9 cellular contexts compared by ENCODE assay signal in genomic region chr19:2607712-2608601, GRCh38.
DNase-seq lines count a peak whose midpoint lies in the region; ATAC-seq and TF ChIP-seq lines count a peak whose summit lies in the region.
"Had no signal": no experiment of that assay in that cellular context is flagged by ENCODE, and none has a peak within 500 bp of the region (broad histone marks: within the 10 kb centered on the region; RNA-seq: fewer than 3 reads in every experiment).

No MANE protein-coding gene starts in this region.

- H3K36me3 ChIP-seq in prostate gland, result no peaks in the 10 kb centered on the region
- H3K36me3 ChIP-seq: upper lobe of left lung had no signal

- CTCF ChIA-PET in activated CD8-positive, alpha-beta memory T cell treated with anti-CD3 and anti-CD28 coated beads, Interleukin-2, amount 10 ng/mL, durations not matched to agents 7 days and 5 days (lab: Charles Lee), result interaction anchor here (0.8 to 16.9 kb wide), 10 partner anchors 8 to 180 kb away, joined by 3 to 434 read pairs (median 6); partner anchors contain the start of genes GADD45B, LMNB2 and TIMM13

- no peak overlapping the region for H3K4me3 ChIP-seq in prostate gland
- H3K4me3 ChIP-seq: upper lobe of left lung had no signal

- peak overlapping the region; percentile 65 for H3K4me3 Mint-ChIP-seq in activated CD8-positive, alpha-beta memory T cell treated with anti-CD3 and anti-CD28 coated beads, Interleukin-2, amount 10 ng/mL, durations not matched to agents 7 days and 5 days
- peak overlapping the region; percentile 10 for H3K4me3 Mint-ChIP-seq in nephron progenitor cell

- peaks cover 33% of the 10 kb centered on the region for H3K4me1 Mint-ChIP-seq in activated CD8-positive, alpha-beta memory T cell treated with anti-CD3 and anti-CD28 coated beads, Interleukin-2, amount 10 ng/mL, durations not matched to agents 7 days and 5 days
- peaks cover 19% of the 10 kb centered on the region for H3K4me1 Mint-ChIP-seq in nephron progenitor cell

- intact Hi-C loops in prostate gland (cut with DNase I), result no loop called here

- no peak overlapping the region for H3K27ac ChIP-seq in prostate gland
- H3K27ac ChIP-seq: upper lobe of left lung had no signal

- no peaks in the 10 kb centered on the region for H3K9me3 Mint-ChIP-seq in activated CD8-positive, alpha-beta memory T cell treated with anti-CD3 and anti-CD28 coated beads, Interleukin-2, amount 10 ng/mL, durations not matched to agents 7 days and 5 days (ENCODE audit: low read depth)
- H3K9me3 Mint-ChIP-seq in nephron progenitor cell, result peaks cover 7% of the 10 kb centered on the region

- peak; percentile 51 for TF ChIP-seq POLR2A in GM18951 (IDR thresholded peaks at IDR 0.05; ENCODE audit: extremely low read depth, insufficient read depth, insufficient read length)
- no peak for TF ChIP-seq POLR2A in prostate gland (IDR thresholded peaks at IDR 0.05)

- H3K4me1 ChIP-seq in prostate gland (replicated peaks), result no peaks in the 10 kb centered on the region

- TF ChIP-seq CTCF in nephron progenitor cell (IDR thresholded peaks at IDR 0.05) (no peak), prostate gland (IDR thresholded peaks at IDR 0.05) (no peak)

- in situ Hi-C loops in GM18951 (cut with MboI; ENCODE audit: low sequenced_read_pairs, unreplicated experiment), result loop anchor here (25.0 kb wide), 1 partner anchor 321 kb away; the partner anchor contains the start of gene PEAK3

- peak; percentile 78 for DNase-seq in activated CD8-positive, alpha-beta memory T cell treated with anti-CD3 and anti-CD28 coated beads, Interleukin-2, amount 10 ng/mL, durations not matched to agents 7 days and 5 days
- DNase-seq in nephron progenitor cell (no peak), NCI-H774 (lab: John Stamatoyannopoulos, UW) (no peak), prostate gland (ENCODE audit: low spot score) (no peak), hypothalamus (lab: John Stamatoyannopoulos, UW) (no peak), superior temporal gyrus (ENCODE audit: extremely low spot score) (no peak)

- H3K27me3 Mint-ChIP-seq in activated CD8-positive, alpha-beta memory T cell treated with anti-CD3 and anti-CD28 coated beads, Interleukin-2, amount 10 ng/mL, durations not matched to agents 7 days and 5 days, result peaks cover 36% of the 10 kb centered on the region
- peaks cover 21% of the 10 kb centered on the region for H3K27me3 Mint-ChIP-seq in nephron progenitor cell (ENCODE audit: low read depth, poor library complexity)

- H3K27me3 ChIP-seq in prostate gland (replicated peaks; ENCODE audit: insufficient read depth), result no peaks in the 10 kb centered on the region
- H3K27me3 ChIP-seq: upper lobe of left lung had no signal

- H3K36me3 Mint-ChIP-seq in activated CD8-positive, alpha-beta memory T cell treated with anti-CD3 and anti-CD28 coated beads, Interleukin-2, amount 10 ng/mL, durations not matched to agents 7 days and 5 days, result no peaks in the 10 kb centered on the region
- H3K36me3 Mint-ChIP-seq in nephron progenitor cell (ENCODE audit: low read depth), result peaks cover 5% of the 10 kb centered on the region

- peak overlapping the region; percentile 41 for H3K27ac Mint-ChIP-seq in activated CD8-positive, alpha-beta memory T cell treated with anti-CD3 and anti-CD28 coated beads, Interleukin-2, amount 10 ng/mL, durations not matched to agents 7 days and 5 days
- no peak overlapping the region for H3K27ac Mint-ChIP-seq in nephron progenitor cell

- 71% methylated on average over 46 of the region's 47 CpGs for WGBS in prostate gland

- no peaks in the 10 kb centered on the region for H3K9me3 ChIP-seq in prostate gland
- H3K9me3 ChIP-seq: upper lobe of left lung had no signal

- peak; percentile 54 for ATAC-seq in HG03378 (IDR thresholded peaks at IDR 0.05; ENCODE audit: unreplicated experiment)
- ATAC-seq in activated CD8-positive, alpha-beta memory T cell treated with anti-CD3 and anti-CD28 coated beads, Interleukin-2, amount 10 ng/mL, durations not matched to agents 7 days and 5 days, result peak; percentile 42
